11 cellular contexts compared by ENCODE assay signal in genomic region chr6:158321960-158322359, GRCh38. TPM values are rescaled to one million over a fixed set of nuclear protein-coding genes. Genes with fewer than 3 reads are reported as not detected.
A peak's percentile ranks its signal among the peaks of the same experiment; 100 is the strongest.
DNase-seq lines count a peak whose midpoint lies in the region; ATAC-seq, FAIRE-seq and TF ChIP-seq lines count a peak whose summit lies in the region.
"Had no signal": no experiment of that assay in that cellular context is flagged by ENCODE, and none has a peak within 500 bp of the region (broad histone marks: within the 10 kb centered on the region; RNA-seq: fewer than 3 reads in every experiment).

No MANE protein-coding gene starts in this region.

- no peaks in the 10 kb centered on the region for H3K9me3 ChIP-seq in CD4-positive, CD25-positive, alpha-beta regulatory T cell (ENCODE audit: control insufficient read depth in 2 of 2, low read length in 2 of 2)
- H3K9me3 ChIP-seq in Karpas-422 (ENCODE audit: low read length) (no peaks in the 10 kb centered on the region), K562 (replicated peaks; ENCODE audit: control insufficient read depth, insufficient read depth, low read depth, low read length) (no peaks in the 10 kb centered on the region)
- H3K9me3 ChIP-seq: thoracic aorta had no signal

- no peaks in the 10 kb centered on the region for H3K9me1 ChIP-seq in K562 (ENCODE audit: control insufficient read depth, insufficient read depth, low read length)

- peaks cover 37% of the 10 kb centered on the region for H3K36me3 Mint-ChIP-seq in CD4-positive, CD25-positive, alpha-beta regulatory T cell
- peaks cover 48% of the 10 kb centered on the region for H3K36me3 Mint-ChIP-seq in T-cell
- peaks cover 7% of the 10 kb centered on the region for H3K36me3 Mint-ChIP-seq in effector memory CD8-positive, alpha-beta T cell (ENCODE audit: insufficient read depth)

- peaks cover 2% of the 10 kb centered on the region for H3K36me3 ChIP-seq in CD4-positive, CD25-positive, alpha-beta regulatory T cell (ENCODE audit: control insufficient read depth, insufficient read depth, low read length)
- no peaks in the 10 kb centered on the region; the same call in 1 of the 2 replicates for H3K36me3 ChIP-seq in Karpas-422 (ENCODE audit: insufficient read depth, low read length)
- no peaks in the 10 kb centered on the region for H3K36me3 ChIP-seq in K562 (ENCODE audit: control insufficient read depth, insufficient read depth, low read length)
- H3K36me3 ChIP-seq: thoracic aorta had no signal

- H4K20me1 ChIP-seq in Karpas-422 (ENCODE audit: insufficient read depth, low read depth, low read length) (no peaks in the 10 kb centered on the region; the same call in 1 of the 2 replicates), K562 (replicated peaks; ENCODE audit: control insufficient read depth, insufficient read depth, low read length) (no peaks in the 10 kb centered on the region)

- H3K4me1 ChIP-seq in CD4-positive, CD25-positive, alpha-beta regulatory T cell (ENCODE audit: control insufficient read depth, insufficient read depth, low read length, poor library complexity, severe bottlenecking): peaks cover 36% of the 10 kb centered on the region
- peaks cover 66% of the 10 kb centered on the region for H3K4me1 ChIP-seq in Karpas-422 (ENCODE audit: low read length)
- no peaks in the 10 kb centered on the region; a peak in 2 of 5 replicates for H3K4me1 ChIP-seq in K562 (replicated peaks in 1 of 2; ENCODE audit: control insufficient read depth in 2 of 2, insufficient read depth in 2 of 2, low read length in 2 of 2)

- peaks cover 93% of the 10 kb centered on the region for H3K79me2 ChIP-seq in Karpas-422 (ENCODE audit: low read length)
- peaks cover 15% of the 10 kb centered on the region; the same call in 2 of the 3 replicates for H3K79me2 ChIP-seq in K562 (ENCODE audit: control insufficient read depth, insufficient read depth, low read length)

- H3K27me3 Mint-ChIP-seq in CD4-positive, CD25-positive, alpha-beta regulatory T cell: no peaks in the 10 kb centered on the region
- H3K27me3 Mint-ChIP-seq in T-cell: no peaks in the 10 kb centered on the region
- H3K27me3 Mint-ChIP-seq in effector memory CD8-positive, alpha-beta T cell: no peaks in the 10 kb centered on the region

- H3K9me3 Mint-ChIP-seq in CD4-positive, CD25-positive, alpha-beta regulatory T cell: peaks cover 0 to 4% (median 0%) of the 10 kb centered on the region in 7 donors
- H3K9me3 Mint-ChIP-seq in T-cell: peaks cover 0 to 4% (median 0%) of the 10 kb centered on the region in 3 donors
- no peaks in the 10 kb centered on the region for H3K9me3 Mint-ChIP-seq in effector memory CD8-positive, alpha-beta T cell

- H3K27ac ChIP-seq in CD4-positive, CD25-positive, alpha-beta regulatory T cell (ENCODE audit: insufficient read depth, low read length, poor library complexity, severe bottlenecking): peak overlapping the region; percentile 77
- H3K27ac ChIP-seq in Karpas-422 (ENCODE audit: low read length): peak overlapping the region; percentile 53
- no peak overlapping the region for H3K27ac ChIP-seq in K562 (ENCODE audit: extremely low read depth, low read depth, low read length)
- H3K27ac ChIP-seq: thoracic aorta had no signal

- intact Hi-C loops in K562 (cut with micrococcal nuclease): no loop called here
- intact Hi-C loops in left colon (cut with DNase I, micrococcal nuclease): no loop called here

- TF ChIP-seq RAD21 in K562 (CRISPR knock-in tag; conservative IDR thresholded peaks at IDR 0.05 in 1 of 2, IDR thresholded peaks at IDR 0.05 in 1 of 2): no peak

- no peaks in the 10 kb centered on the region for H3K27me3 ChIP-seq in CD4-positive, CD25-positive, alpha-beta regulatory T cell (ENCODE audit: control insufficient read depth, insufficient read depth, low read length)
- H3K27me3 ChIP-seq in Karpas-422 (ENCODE audit: low read length): no peaks in the 10 kb centered on the region
- no peaks in the 10 kb centered on the region for H3K27me3 ChIP-seq in K562 (ENCODE audit: control insufficient read depth in 2 of 2, insufficient read depth in 2 of 2, low read length in 2 of 2)

- H3K9ac ChIP-seq in Karpas-422 (ENCODE audit: low read length) (no peak overlapping the region), K562 (ENCODE audit: insufficient read depth in 1 of 2, low read depth in 2 of 2, low read length in 2 of 2) (no peak overlapping the region)

- FAIRE-seq in K562 (lab: Jason Lieb, UNC) (no peak), H54 (lab: Jason Lieb, UNC) (no peak)

- H2AFZ ChIP-seq in Karpas-422 (ENCODE audit: low read length): no peak overlapping the region
- no peak overlapping the region for H2AFZ ChIP-seq in K562 (ENCODE audit: low read depth, low read length)

- POLR2A ChIA-PET in K562 (lab: Yijun Ruan, JAX) (no interaction called here), T-cell (lab: Charles Lee) (no interaction called here)

- in situ Hi-C loops in K562 (cut with MboI): no loop called here

- H3K4me2 ChIP-seq in Karpas-422 (ENCODE audit: low read depth, low read length, poor library complexity, severe bottlenecking): peak overlapping the region; percentile 14
- H3K4me2 ChIP-seq in K562 (ENCODE audit: insufficient read depth, low read length): no peak overlapping the region

- no peak for ATAC-seq in CD4-positive, CD25-positive, alpha-beta regulatory T cell (ENCODE audit: low read depth in 2 of 2)
- ATAC-seq in K562: 0 out of 3 replicates have a peak, but pooled peaks have one; percentile 36
- peak; percentile 32 for ATAC-seq in left colon
- no peak for ATAC-seq in T-cell (replicated peaks in 1 of 4)
- ATAC-seq in effector memory CD8-positive, alpha-beta T cell (replicated peaks): no peak

- peak overlapping the region in 1 of 4 donors; percentile 25 for H3K4me3 Mint-ChIP-seq in CD4-positive, CD25-positive, alpha-beta regulatory T cell
- no peak overlapping the region for H3K4me3 Mint-ChIP-seq in T-cell
- H3K4me3 Mint-ChIP-seq in effector memory CD8-positive, alpha-beta T cell: no peak overlapping the region

- H3K4me3 ChIP-seq in CD4-positive, CD25-positive, alpha-beta regulatory T cell (ENCODE audit: low read depth, low read length): peak overlapping the region; percentile 43
- H3K4me3 ChIP-seq in Karpas-422 (ENCODE audit: low read length) (no peak overlapping the region), K562 (no peak overlapping the region)
- H3K4me3 ChIP-seq: thoracic aorta had no signal

- no peak for DNase-seq in CD4-positive, CD25-positive, alpha-beta regulatory T cell
- DNase-seq in Karpas-422 (no peak), K562 (ENCODE audit: extremely low read depth in 1 of 4, low spot score in 3 of 4) (no peak), left colon (no peak), NK-92 (lab: John Stamatoyannopoulos, UW; ENCODE audit: unreplicated experiment) (no peak), T-cell (no peak), H54 (ENCODE audit: insufficient read length, low spot score) (no peak)
- no peak for DNase-seq in effector memory CD8-positive, alpha-beta T cell
- DNase-seq: central memory CD4-positive, alpha-beta T cell; COR-L47 had no signal

- H3K9me2 ChIP-seq in Karpas-422 (replicated peaks; ENCODE audit: insufficient read depth, low read length): no peaks in the 10 kb centered on the region

- no peak for TF ChIP-seq CTCF in K562 (IDR thresholded peaks at IDR 0.05 in 2 of 3, conservative IDR thresholded peaks at IDR 0.05 in 1 of 3; ENCODE audit: insufficient read depth in 2 of 3, low read depth in 1 of 3, low read length in 3 of 3)

- BruUV-seq in K562 (replicated peaks; lab: Mats Ljungman, UMichigan): no TSS peak

- peak overlapping the region; percentile 87 to 91 (median 90) for H3K27ac Mint-ChIP-seq in CD4-positive, CD25-positive, alpha-beta regulatory T cell
- H3K27ac Mint-ChIP-seq in T-cell: peak overlapping the region in 1 of 2 donors; percentile 57
- H3K27ac Mint-ChIP-seq in effector memory CD8-positive, alpha-beta T cell: no peak overlapping the region

- CTCF ChIA-PET in K562 (lab: Yijun Ruan, JAX; ENCODE audit: low intra/inter-chr PET ratio) (no interaction called here), T-cell (lab: Charles Lee) (no interaction called here)

- no peak for TF ChIP-seq EP300 in K562 (IDR thresholded peaks at IDR 0.05; ENCODE audit: low read length)

- peaks cover 30 to 80% (median 68%) of the 10 kb centered on the region in 4 donors for H3K4me1 Mint-ChIP-seq in CD4-positive, CD25-positive, alpha-beta regulatory T cell
- H3K4me1 Mint-ChIP-seq in T-cell: peaks cover 55 to 64% (median 61%) of the 10 kb centered on the region in 3 donors
- peaks cover 23 to 42% of the 10 kb centered on the region in 2 donors for H3K4me1 Mint-ChIP-seq in effector memory CD8-positive, alpha-beta T cell (ENCODE audit: low read depth in 2 of 2)

- TF ChIP-seq POLR2A in K562 (conservative IDR thresholded peaks at IDR 0.05) (no peak), H54 (IDR thresholded peaks at IDR 0.05; ENCODE audit: low read depth, low read length) (no peak)

TF ChIP-seq in K562, 482 proteins besides CTCF, POLR2A, EP300 and RAD21 (continues in another document):
- peak; percentile 57 for TF ChIP-seq NFIC (IDR thresholded peaks at IDR 0.05)
- TF ChIP-seq FOSL1 (tag; conservative IDR thresholded peaks at IDR 0.05): peak; percentile 52
- no peak for TF ChIP-seq EHMT2 (IDR thresholded peaks at IDR 0.05)

RNA-seq across cellular contexts. Expression of gene TULP4, which starts 9.7 kb away (rescaled TPM):
- total RNA-seq in CD4-positive, CD25-positive, alpha-beta regulatory T cell: 158 TPM
- polyA plus RNA-seq in CD4-positive, CD25-positive, alpha-beta regulatory T cell: 10 to 100 TPM; 43.3 to 57.8 (median 54.7) TPM
- 112 and 124 TPM in 2 replicates for total RNA-seq in Karpas-422 (2014; rRNA removed; shearing (Covaris generic); ENCODE audit: low replicate concordance)
- 55.8 and 138 TPM in 2 replicates for total RNA-seq in K562 (2011; cell fraction: chromatin; rRNA removed; ENCODE audit: low replicate concordance)
- 31.7 and 40.0 TPM in 2 replicates for total RNA-seq in K562 (2011; cell fraction: nucleolus; rRNA removed)
- total RNA-seq in K562 (2011; cell fraction: nucleoplasm; rRNA removed): 43.3 and 43.6 TPM in 2 replicates
- total RNA-seq in K562 (2014; rRNA removed) (33.3 and 33.8 TPM in 2 replicates), K562 (2014; rRNA removed; fragmentation: Illumina TruSeq; extraction: Trizol) (50.4 and 52.4 TPM in 2 replicates), K562 (2015; rRNA removed; fragmentation: Illumina TruSeq; extraction: Trizol) (43.7 and 48.8 TPM in 2 replicates), K562 (2021) (42.5 and 46.9 TPM in 2 replicates), left colon (10 to 100 TPM; 69.2 to 77.5 TPM), T-cell (10 to 100 TPM; 62.9 to 85.1 (median 76.1) TPM)
- polyA plus RNA-seq in K562 (2011; rRNA removed) (8.7 and 9.4 TPM in 2 replicates), K562 (2014; fragmentation: Illumina TruSeq; extraction: Trizol) (8.0 and 8.4 TPM in 2 replicates), K562 (2014; fragmentation: Nextera tagmentation; extraction: Ambion mirVana) (1 to 10 TPM; 1.2 to 4.2 TPM), K562 (2014; rRNA removed) (7.4 and 11.0 TPM in 2 replicates)
- 6.3 and 7.4 TPM in 2 replicates for polyA plus RNA-seq in K562 (2011; cell fraction: cytosol; rRNA removed)
- 9.1 and 13.4 TPM in 2 replicates for polyA plus RNA-seq in K562 (2011; cell fraction: nucleus; rRNA removed)
- 5.3 and 6.3 TPM in 2 replicates for polyA plus RNA-seq in K562 (2012)
- polyA minus RNA-seq in K562 (2011; rRNA and poly(A)+ RNA removed): 95.3 and 111 TPM in 2 replicates
- polyA minus RNA-seq in K562 (2011; cell fraction: cytosol; rRNA and poly(A)+ RNA removed): 43.8 and 48.1 TPM in 2 replicates
- polyA minus RNA-seq in K562 (2011; cell fraction: nucleus; rRNA and poly(A)+ RNA removed): 31.8 and 41.5 TPM in 2 replicates

Comparison
In these comparisons a context has a peak if more than half of its experiments do, and no peak if none do; other contexts are left out.
1. ATAC-seq: peak in K562 (single experiment) and left colon (single experiment); none in CD4-positive, CD25-positive, alpha-beta regulatory T cell (0 of 2), T-cell (0 of 4) and effector memory CD8-positive, alpha-beta T cell (single experiment).
2. H3K27ac Mint-ChIP-seq: peak in CD4-positive, CD25-positive, alpha-beta regulatory T cell (3 of 3); none in effector memory CD8-positive, alpha-beta T cell (0 of 2).